1 cellular context compared by ENCODE assay signal in genomic region chr22:49966716-49967332, GRCh38.
TF ChIP-seq lines count a peak whose summit lies in the region.

No MANE protein-coding gene starts in this region.

TF ChIP-seq in HepG2, 621 proteins besides CTCF, POLR2A, EP300 and RAD21 (continued from another document and continues in another):
- TF ChIP-seq, protein P1, sequence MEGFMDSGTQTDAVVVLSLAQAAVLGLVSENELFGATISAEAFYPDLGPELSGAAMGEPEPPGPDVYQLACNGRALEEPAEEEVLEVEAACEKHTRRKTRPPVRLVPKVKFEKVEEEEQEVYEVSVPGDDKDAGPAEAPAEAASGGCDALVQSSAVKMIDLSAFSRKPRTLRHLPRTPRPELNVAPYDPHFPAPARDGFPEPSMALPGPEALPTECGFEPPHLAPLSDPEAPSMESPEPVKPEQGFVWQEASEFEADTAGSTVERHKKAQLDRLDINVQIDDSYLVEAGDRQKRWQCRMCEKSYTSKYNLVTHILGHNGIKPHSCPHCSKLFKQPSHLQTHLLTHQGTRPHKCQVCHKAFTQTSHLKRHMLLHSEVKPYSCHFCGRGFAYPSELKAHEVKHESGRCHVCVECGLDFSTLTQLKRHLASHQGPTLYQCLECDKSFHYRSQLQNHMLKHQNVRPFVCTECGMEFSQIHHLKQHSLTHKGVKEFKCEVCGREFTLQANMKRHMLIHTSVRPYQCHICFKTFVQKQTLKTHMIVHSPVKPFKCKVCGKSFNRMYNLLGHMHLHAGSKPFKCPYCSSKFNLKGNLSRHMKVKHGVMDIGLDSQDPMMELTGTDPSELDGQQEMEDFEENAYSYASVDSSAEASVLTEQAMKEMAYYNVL (CRISPR knock-in tag; IDR thresholded peaks at IDR 0.05; ENCODE audit: borderline replicate concordance), result no peak
- TF ChIP-seq ZNF251 (CRISPR knock-in tag; IDR thresholded peaks at IDR 0.05) (no peak), REPIN1 (CRISPR knock-in tag; IDR thresholded peaks at IDR 0.05; ENCODE audit: borderline replicate concordance, low read depth) (no peak), ZNF207 (IDR thresholded peaks at IDR 0.05; ENCODE audit: borderline replicate concordance) (no peak), NFE2 (CRISPR knock-in tag; IDR thresholded peaks at IDR 0.05) (no peak), SMARCE1 (IDR thresholded peaks at IDR 0.05; ENCODE audit: borderline replicate concordance) (no peak), ZSCAN12 (CRISPR knock-in tag; IDR thresholded peaks at IDR 0.05) (no peak), RFX3 (CRISPR knock-in tag; IDR thresholded peaks at IDR 0.05) (no peak), SRY (CRISPR knock-in tag; IDR thresholded peaks at IDR 0.05) (no peak; the same call in 1 of the 2 replicates), SALL2 (CRISPR knock-in tag; IDR thresholded peaks at IDR 0.05) (no peak), USF2 (IDR thresholded peaks at IDR 0.05; ENCODE audit: low read depth, low read length) (no peak), USF2 (CRISPR knock-in tag; IDR thresholded peaks at IDR 0.05; ENCODE audit: borderline replicate concordance) (no peak), POLR2AphosphoS5 (IDR thresholded peaks at IDR 0.05; ENCODE audit: low read depth, low read length) (no peak), HDAC2 (CRISPR knock-in tag; IDR thresholded peaks at IDR 0.05) (no peak; the same call in 1 of the 2 replicates), ZNF276 (CRISPR knock-in tag; IDR thresholded peaks at IDR 0.05; ENCODE audit: low read depth) (no peak), MXD4 (CRISPR knock-in tag; IDR thresholded peaks at IDR 0.05) (no peak), ZNF326 (CRISPR knock-in tag; IDR thresholded peaks at IDR 0.05; ENCODE audit: borderline replicate concordance) (no peak), ARNT (IDR thresholded peaks at IDR 0.05) (no peak), ZNF552 (CRISPR knock-in tag; IDR thresholded peaks at IDR 0.05; ENCODE audit: borderline replicate concordance) (no peak), ZNF282 (IDR thresholded peaks at IDR 0.05; ENCODE audit: partially characterized antibody) (no peak), ZEB1 (IDR thresholded peaks at IDR 0.05; ENCODE audit: insufficient replicate concordance, low read depth) (no peak), ZNF724P (CRISPR knock-in tag; IDR thresholded peaks at IDR 0.05; ENCODE audit: borderline replicate concordance) (no peak; the same call in 1 of the 2 replicates), HOMEZ (CRISPR knock-in tag; IDR thresholded peaks at IDR 0.05; ENCODE audit: low read depth) (no peak), THAP7 (CRISPR knock-in tag; IDR thresholded peaks at IDR 0.05) (no peak), MYC (CRISPR knock-in tag; IDR thresholded peaks at IDR 0.05; ENCODE audit: borderline replicate concordance) (peak; percentile 60; the same call in 1 of the 2 replicates), ZNF75D (CRISPR knock-in tag; IDR thresholded peaks at IDR 0.05; ENCODE audit: borderline replicate concordance) (no peak), ZNF543 (CRISPR knock-in tag; IDR thresholded peaks at IDR 0.05) (peak; percentile 69), NFIC (IDR thresholded peaks at IDR 0.05; ENCODE audit: low read length) (no peak), STAG1 (CRISPR knock-in tag; IDR thresholded peaks at IDR 0.05) (no peak), NFYC (CRISPR knock-in tag; IDR thresholded peaks at IDR 0.05) (no peak), XRCC5 (optimal IDR thresholded peaks at IDR 0.05; ENCODE audit: low read length) (no peak), MEIS2 (CRISPR knock-in tag; IDR thresholded peaks at IDR 0.05) (peak; percentile 41; the same call in 1 of the 2 replicates), ZSCAN31 (CRISPR knock-in tag; IDR thresholded peaks at IDR 0.05; ENCODE audit: low read depth) (no peak), ZNF10 (CRISPR knock-in tag; IDR thresholded peaks at IDR 0.05; ENCODE audit: borderline replicate concordance, low read depth) (no peak), KDM5A (IDR thresholded peaks at IDR 0.05; ENCODE audit: borderline replicate concordance, low read length) (no peak), ZNF460 (CRISPR knock-in tag; IDR thresholded peaks at IDR 0.05; ENCODE audit: borderline replicate concordance) (no peak), ZNF678 (CRISPR knock-in tag; IDR thresholded peaks at IDR 0.05) (peak; percentile 44; the same call in 1 of the 2 replicates), ZNF639 (CRISPR knock-in tag; conservative IDR thresholded peaks at IDR 0.05) (no peak), EED (CRISPR knock-in tag; IDR thresholded peaks at IDR 0.05) (no peak), MIER2 (CRISPR knock-in tag; IDR thresholded peaks at IDR 0.05) (no peak), RFX5 (IDR thresholded peaks at IDR 0.05; ENCODE audit: low read depth, low read length) (no peak), CHD4 (IDR thresholded peaks at IDR 0.05; ENCODE audit: borderline replicate concordance, low read length) (no peak)
- TF ChIP-seq, protein P2, sequence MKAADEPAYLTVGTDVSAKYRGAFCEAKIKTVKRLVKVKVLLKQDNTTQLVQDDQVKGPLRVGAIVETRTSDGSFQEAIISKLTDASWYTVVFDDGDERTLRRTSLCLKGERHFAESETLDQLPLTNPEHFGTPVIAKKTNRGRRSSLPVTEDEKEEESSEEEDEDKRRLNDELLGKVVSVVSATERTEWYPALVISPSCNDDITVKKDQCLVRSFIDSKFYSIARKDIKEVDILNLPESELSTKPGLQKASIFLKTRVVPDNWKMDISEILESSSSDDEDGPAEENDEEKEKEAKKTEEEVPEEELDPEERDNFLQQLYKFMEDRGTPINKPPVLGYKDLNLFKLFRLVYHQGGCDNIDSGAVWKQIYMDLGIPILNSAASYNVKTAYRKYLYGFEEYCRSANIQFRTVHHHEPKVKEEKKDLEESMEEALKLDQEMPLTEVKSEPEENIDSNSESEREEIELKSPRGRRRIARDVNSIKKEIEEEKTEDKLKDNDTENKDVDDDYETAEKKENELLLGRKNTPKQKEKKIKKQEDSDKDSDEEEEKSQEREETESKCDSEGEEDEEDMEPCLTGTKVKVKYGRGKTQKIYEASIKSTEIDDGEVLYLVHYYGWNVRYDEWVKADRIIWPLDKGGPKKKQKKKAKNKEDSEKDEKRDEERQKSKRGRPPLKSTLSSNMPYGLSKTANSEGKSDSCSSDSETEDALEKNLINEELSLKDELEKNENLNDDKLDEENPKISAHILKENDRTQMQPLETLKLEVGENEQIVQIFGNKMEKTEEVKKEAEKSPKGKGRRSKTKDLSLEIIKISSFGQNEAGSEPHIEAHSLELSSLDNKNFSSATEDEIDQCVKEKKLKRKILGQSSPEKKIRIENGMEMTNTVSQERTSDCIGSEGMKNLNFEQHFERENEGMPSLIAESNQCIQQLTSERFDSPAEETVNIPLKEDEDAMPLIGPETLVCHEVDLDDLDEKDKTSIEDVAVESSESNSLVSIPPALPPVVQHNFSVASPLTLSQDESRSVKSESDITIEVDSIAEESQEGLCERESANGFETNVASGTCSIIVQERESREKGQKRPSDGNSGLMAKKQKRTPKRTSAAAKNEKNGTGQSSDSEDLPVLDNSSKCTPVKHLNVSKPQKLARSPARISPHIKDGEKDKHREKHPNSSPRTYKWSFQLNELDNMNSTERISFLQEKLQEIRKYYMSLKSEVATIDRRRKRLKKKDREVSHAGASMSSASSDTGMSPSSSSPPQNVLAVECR (CRISPR knock-in tag; IDR thresholded peaks at IDR 0.05; ENCODE audit: borderline replicate concordance), result peak; percentile 53; the same call in 1 of the 2 replicates
- TF ChIP-seq, protein P3, sequence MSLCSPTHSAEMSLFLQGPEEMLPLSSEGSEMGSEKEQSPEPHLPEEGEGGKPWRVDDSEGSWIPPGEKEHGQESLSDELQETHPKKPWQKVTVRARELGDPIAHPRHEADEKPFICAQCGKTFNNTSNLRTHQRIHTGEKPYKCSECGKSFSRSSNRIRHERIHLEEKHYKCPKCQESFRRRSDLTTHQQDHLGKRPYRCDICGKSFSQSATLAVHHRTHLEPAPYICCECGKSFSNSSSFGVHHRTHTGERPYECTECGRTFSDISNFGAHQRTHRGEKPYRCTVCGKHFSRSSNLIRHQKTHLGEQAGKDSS (CRISPR knock-in tag; IDR thresholded peaks at IDR 0.05; ENCODE audit: borderline replicate concordance, low read depth), result 0 out of 2 replicates have a peak, but pooled peaks have one; percentile 13
- TF ChIP-seq, protein P4, sequence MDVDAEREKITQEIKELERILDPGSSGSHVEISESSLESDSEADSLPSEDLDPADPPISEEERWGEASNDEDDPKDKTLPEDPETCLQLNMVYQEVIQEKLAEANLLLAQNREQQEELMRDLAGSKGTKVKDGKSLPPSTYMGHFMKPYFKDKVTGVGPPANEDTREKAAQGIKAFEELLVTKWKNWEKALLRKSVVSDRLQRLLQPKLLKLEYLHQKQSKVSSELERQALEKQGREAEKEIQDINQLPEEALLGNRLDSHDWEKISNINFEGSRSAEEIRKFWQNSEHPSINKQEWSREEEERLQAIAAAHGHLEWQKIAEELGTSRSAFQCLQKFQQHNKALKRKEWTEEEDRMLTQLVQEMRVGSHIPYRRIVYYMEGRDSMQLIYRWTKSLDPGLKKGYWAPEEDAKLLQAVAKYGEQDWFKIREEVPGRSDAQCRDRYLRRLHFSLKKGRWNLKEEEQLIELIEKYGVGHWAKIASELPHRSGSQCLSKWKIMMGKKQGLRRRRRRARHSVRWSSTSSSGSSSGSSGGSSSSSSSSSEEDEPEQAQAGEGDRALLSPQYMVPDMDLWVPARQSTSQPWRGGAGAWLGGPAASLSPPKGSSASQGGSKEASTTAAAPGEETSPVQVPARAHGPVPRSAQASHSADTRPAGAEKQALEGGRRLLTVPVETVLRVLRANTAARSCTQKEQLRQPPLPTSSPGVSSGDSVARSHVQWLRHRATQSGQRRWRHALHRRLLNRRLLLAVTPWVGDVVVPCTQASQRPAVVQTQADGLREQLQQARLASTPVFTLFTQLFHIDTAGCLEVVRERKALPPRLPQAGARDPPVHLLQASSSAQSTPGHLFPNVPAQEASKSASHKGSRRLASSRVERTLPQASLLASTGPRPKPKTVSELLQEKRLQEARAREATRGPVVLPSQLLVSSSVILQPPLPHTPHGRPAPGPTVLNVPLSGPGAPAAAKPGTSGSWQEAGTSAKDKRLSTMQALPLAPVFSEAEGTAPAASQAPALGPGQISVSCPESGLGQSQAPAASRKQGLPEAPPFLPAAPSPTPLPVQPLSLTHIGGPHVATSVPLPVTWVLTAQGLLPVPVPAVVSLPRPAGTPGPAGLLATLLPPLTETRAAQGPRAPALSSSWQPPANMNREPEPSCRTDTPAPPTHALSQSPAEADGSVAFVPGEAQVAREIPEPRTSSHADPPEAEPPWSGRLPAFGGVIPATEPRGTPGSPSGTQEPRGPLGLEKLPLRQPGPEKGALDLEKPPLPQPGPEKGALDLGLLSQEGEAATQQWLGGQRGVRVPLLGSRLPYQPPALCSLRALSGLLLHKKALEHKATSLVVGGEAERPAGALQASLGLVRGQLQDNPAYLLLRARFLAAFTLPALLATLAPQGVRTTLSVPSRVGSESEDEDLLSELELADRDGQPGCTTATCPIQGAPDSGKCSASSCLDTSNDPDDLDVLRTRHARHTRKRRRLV (CRISPR knock-in tag; IDR thresholded peaks at IDR 0.05), result no peak
